ENCODE assay signal across 1 cellular context in the genomic region with DNA sequence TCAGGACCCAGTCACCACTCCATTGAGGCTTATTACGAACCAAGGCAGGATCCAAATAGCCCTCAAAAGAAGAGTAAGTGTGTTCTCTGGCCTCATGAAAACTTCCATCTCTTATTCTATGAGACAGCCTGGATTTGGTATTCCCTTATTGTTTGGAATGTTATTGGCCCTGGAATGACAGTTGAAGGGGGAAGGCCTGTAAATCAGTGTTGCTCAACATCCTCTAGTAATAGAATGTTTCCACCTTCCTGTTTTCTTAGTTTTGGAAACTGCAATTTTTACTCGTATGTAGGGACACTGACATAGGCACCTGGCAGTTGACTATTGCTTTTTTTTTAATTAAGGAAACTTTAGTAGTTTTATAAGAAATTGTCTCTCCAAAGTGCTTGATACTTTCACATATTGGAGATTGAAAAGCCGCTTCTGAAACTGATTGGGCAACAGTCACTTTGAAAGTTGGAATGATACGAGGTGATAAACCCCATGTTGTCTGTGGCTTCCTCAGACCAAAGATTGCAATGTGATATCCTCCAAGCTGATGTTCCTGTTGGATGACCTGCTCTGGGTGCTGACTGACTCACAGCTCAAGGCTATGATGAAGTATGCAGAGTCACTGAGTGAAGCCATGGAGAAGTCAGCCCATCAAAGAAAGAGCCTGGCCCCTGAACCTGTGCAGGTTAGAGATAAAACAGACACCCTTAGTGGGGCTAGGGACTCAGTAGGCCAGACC.
A peak's percentile ranks its signal among the peaks of the same experiment; 100 is the strongest.
TF ChIP-seq lines count a peak whose summit lies in the region.

No MANE protein-coding gene starts in this region.

TF ChIP-seq in K562, 482 proteins besides CTCF, POLR2A, EP300 and RAD21 (continued from another document):
- TF ChIP-seq, protein P1, sequence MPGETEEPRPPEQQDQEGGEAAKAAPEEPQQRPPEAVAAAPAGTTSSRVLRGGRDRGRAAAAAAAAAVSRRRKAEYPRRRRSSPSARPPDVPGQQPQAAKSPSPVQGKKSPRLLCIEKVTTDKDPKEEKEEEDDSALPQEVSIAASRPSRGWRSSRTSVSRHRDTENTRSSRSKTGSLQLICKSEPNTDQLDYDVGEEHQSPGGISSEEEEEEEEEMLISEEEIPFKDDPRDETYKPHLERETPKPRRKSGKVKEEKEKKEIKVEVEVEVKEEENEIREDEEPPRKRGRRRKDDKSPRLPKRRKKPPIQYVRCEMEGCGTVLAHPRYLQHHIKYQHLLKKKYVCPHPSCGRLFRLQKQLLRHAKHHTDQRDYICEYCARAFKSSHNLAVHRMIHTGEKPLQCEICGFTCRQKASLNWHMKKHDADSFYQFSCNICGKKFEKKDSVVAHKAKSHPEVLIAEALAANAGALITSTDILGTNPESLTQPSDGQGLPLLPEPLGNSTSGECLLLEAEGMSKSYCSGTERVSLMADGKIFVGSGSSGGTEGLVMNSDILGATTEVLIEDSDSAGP (CRISPR knock-in tag; IDR thresholded peaks at IDR 0.05), result no peak
- TF ChIP-seq C11orf30 (IDR thresholded peaks at IDR 0.05; ENCODE audit: low read depth) (peak; percentile 43; the same call in 1 of the 2 replicates), RFX1 (IDR thresholded peaks at IDR 0.05) (no peak), ZNF3 (CRISPR knock-in tag; IDR thresholded peaks at IDR 0.05) (peak; percentile 83), ZNF280A (IDR thresholded peaks at IDR 0.05; ENCODE audit: low read depth, partially characterized antibody) (no peak), ZNF764 (CRISPR knock-in tag; IDR thresholded peaks at IDR 0.05; ENCODE audit: low read depth) (no peak), SMARCA4 (IDR thresholded peaks at IDR 0.05) (peak; percentile 67), TBL1XR1 (IDR thresholded peaks at IDR 0.05; ENCODE audit: low read length in 2 of 2) (peak in 1 of 2 experiments; percentile 51; a peak in 1 of 4 replicates), ZNF263 (CRISPR knock-in tag; IDR thresholded peaks at IDR 0.05; ENCODE audit: borderline replicate concordance) (no peak)
